ENCODE assay signal across 8 cellular contexts in the genomic region with DNA sequence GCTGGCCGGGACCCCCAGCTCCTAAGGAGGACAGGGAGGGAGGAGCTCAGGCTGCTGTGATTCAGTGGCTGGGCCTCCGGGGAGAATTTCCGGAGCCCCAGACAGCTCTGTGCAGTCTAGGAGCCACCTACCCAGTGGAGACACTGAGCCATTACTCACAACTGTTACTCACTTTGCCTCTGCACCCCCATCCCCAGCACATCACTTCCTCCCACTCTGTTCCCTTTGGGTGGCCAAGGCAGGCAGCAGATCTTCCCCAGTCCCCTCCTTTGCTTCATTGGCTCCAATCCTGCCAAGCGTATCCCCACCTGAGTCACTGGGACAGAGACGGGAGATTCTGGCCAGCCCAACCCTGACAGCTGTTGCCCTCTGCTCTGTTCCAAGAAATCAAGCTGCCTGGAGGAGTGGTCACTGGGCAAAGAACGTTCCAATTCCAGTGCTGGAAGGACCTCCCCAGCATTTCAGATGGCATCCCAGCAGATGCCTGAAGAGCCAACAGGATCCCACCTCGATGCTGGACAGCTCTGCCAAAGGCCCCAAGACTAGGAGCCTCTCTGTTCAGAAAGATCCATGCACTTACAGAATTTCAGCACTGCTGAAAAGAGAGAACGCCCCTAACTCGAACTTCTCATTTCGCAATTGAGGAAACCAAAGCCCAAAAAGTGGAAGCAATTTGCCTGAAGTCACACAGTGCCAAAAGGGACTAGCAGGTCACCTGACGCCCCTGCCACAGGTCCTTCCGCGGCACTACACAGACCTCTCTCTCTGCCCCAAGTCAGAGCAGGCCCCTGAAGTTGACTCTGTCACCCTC.
A peak's percentile ranks its signal among the peaks of the same experiment; 100 is the strongest.
DNase-seq lines count a peak whose midpoint lies in the region; ATAC-seq and TF ChIP-seq lines count a peak whose summit lies in the region.

No MANE protein-coding gene starts in this region.

- H4K20me1 ChIP-seq in fibroblast of lung (ENCODE audit: control insufficient read depth, extremely low read depth, insufficient read depth, low read length) (no peaks in the 10 kb centered on the region), osteoblast (ENCODE audit: insufficient read depth, low read length) (peaks cover 9% of the 10 kb centered on the region), MM.1S (ENCODE audit: insufficient read depth, low read length) (no peaks in the 10 kb centered on the region)

- no peaks in the 10 kb centered on the region for H3K27me3 ChIP-seq in fibroblast of lung (ENCODE audit: control insufficient read depth, insufficient read depth, low read length)
- H3K27me3 ChIP-seq in osteoblast (ENCODE audit: insufficient read depth, low read length), result no peaks in the 10 kb centered on the region
- peaks cover 6% of the 10 kb centered on the region; the same call in 1 of the 2 replicates for H3K27me3 ChIP-seq in MM.1S (replicated peaks; ENCODE audit: insufficient read depth, low read length)

- H3K4me1 ChIP-seq in fibroblast of lung (ENCODE audit: control insufficient read depth, extremely low read depth, insufficient read depth, low read length) (peaks cover 71% of the 10 kb centered on the region), osteoblast (ENCODE audit: insufficient read depth, low read length) (peaks cover 75% of the 10 kb centered on the region), MM.1S (ENCODE audit: low read length) (no peaks in the 10 kb centered on the region)

- H3K79me2 ChIP-seq in fibroblast of lung (ENCODE audit: control insufficient read depth, insufficient read depth, low read length) (peaks cover 48% of the 10 kb centered on the region), osteoblast (ENCODE audit: insufficient read depth, low read length) (peaks cover 75% of the 10 kb centered on the region), MM.1S (ENCODE audit: low read length) (no peaks in the 10 kb centered on the region)

- H3F3A ChIP-seq in MM.1S (ENCODE audit: insufficient read depth, low read length), result no peaks in the 10 kb centered on the region

- H3K4me3 ChIP-seq in fibroblast of lung (replicated peaks in 1 of 4; ENCODE audit: control extremely low read depth in 1 of 4, insufficient read depth in 1 of 4, low read depth in 3 of 4, low read length in 4 of 4) (no peak overlapping the region), osteoblast (ENCODE audit: insufficient read depth, low read length) (peak overlapping the region; percentile 35), MM.1S (ENCODE audit: low read length) (no peak overlapping the region)

- H3K9me2 ChIP-seq in MM.1S (replicated peaks; ENCODE audit: insufficient read depth, low read length), result no peaks in the 10 kb centered on the region

- H3K9ac ChIP-seq in fibroblast of lung (ENCODE audit: insufficient read depth, low read length) (peak overlapping the region; percentile 0), MM.1S (ENCODE audit: low read length) (no peak overlapping the region)

- H3K4me2 ChIP-seq in fibroblast of lung (ENCODE audit: extremely low read depth, insufficient read depth, low read length) (peak overlapping the region; percentile 42), osteoblast (ENCODE audit: insufficient read depth, low read length) (peak overlapping the region; percentile 67), MM.1S (ENCODE audit: low read depth, low read length) (no peak overlapping the region)

- DNase-seq in EL (peak; percentile 94), RKO (ENCODE audit: low spot score) (peak; percentile 74), fibroblast of lung (ENCODE audit: low read depth in 2 of 2) (peak; percentile 75 to 99), osteoblast (ENCODE audit: insufficient read length, low spot score, missing footprints) (peak; percentile 99), GF-D8 (lab: John Stamatoyannopoulos, UW) (no peak), MM.1S (no peak)

- TF ChIP-seq CTCF in fibroblast of lung (conservative IDR thresholded peaks at IDR 0.05 in 1 of 2, IDR thresholded peaks at IDR 0.05 in 1 of 2; ENCODE audit: low read depth in 1 of 2, low read length in 2 of 2) (no peak), osteoblast (IDR thresholded peaks at IDR 0.05; ENCODE audit: extremely low read depth, low read depth, low read length) (no peak), MM.1S (IDR thresholded peaks at IDR 0.05; ENCODE audit: low read length) (no peak)

- H2AFZ ChIP-seq in fibroblast of lung (ENCODE audit: low read length) (no peak overlapping the region), osteoblast (ENCODE audit: low read length) (no peak overlapping the region), MM.1S (ENCODE audit: low read length) (no peak overlapping the region)

- H3K36me3 ChIP-seq in fibroblast of lung (ENCODE audit: control insufficient read depth, insufficient read depth, low read length) (peaks cover 2% of the 10 kb centered on the region), osteoblast (ENCODE audit: insufficient read depth, low read length) (peaks cover 9% of the 10 kb centered on the region), MM.1S (replicated peaks; ENCODE audit: insufficient read depth, low read length) (no peaks in the 10 kb centered on the region)

- no peaks in the 10 kb centered on the region for H3K9me3 ChIP-seq in fibroblast of lung (ENCODE audit: control insufficient read depth, insufficient read depth, low read depth, low read length)
- no peaks in the 10 kb centered on the region for H3K9me3 ChIP-seq in osteoblast (ENCODE audit: low read depth, low read length)
- H3K9me3 ChIP-seq in MM.1S (replicated peaks; ENCODE audit: insufficient read depth, low read length), result no peaks in the 10 kb centered on the region

- peak overlapping the region; percentile 44 for H3K27ac ChIP-seq in fibroblast of lung (ENCODE audit: insufficient read depth, low read length)
- peak overlapping the region; percentile 92 for H3K27ac ChIP-seq in osteoblast (ENCODE audit: low read depth, low read length)
- H3K27ac ChIP-seq in MM.1S (ENCODE audit: low read length), result no peak overlapping the region

- no peak for ATAC-seq in GM19397 (IDR thresholded peaks at IDR 0.05; ENCODE audit: unreplicated experiment)
- no peak for ATAC-seq in GM19467 (IDR thresholded peaks at IDR 0.05; ENCODE audit: unreplicated experiment)

Comparison
In these comparisons a context has a peak if more than half of its experiments do, and no peak if none do; other contexts are left out.
1. DNase-seq: peak in EL (single experiment), RKO (single experiment), fibroblast of lung (2 of 2) and osteoblast (single experiment); none in GF-D8 (single experiment) and MM.1S (single experiment).